30 cellular contexts compared by ENCODE assay signal in genomic region chr10:52696232-52696631, GRCh38.
"Had no signal": no experiment of that assay in that cellular context is flagged by ENCODE, and none has a peak within 500 bp of the region (broad histone marks: within the 10 kb centered on the region; RNA-seq: fewer than 3 reads in every experiment).

No MANE protein-coding gene starts in this region.

- H3K27ac ChIP-seq: ascending aorta, breast epithelium, cardiac muscle cell, coronary artery, dorsolateral prefrontal cortex, gastrocnemius medialis, heart left ventricle, VCaP had no signal

- H3K4me1 ChIP-seq: ascending aorta, breast epithelium, gastrocnemius medialis, heart left ventricle had no signal

- H3K9me3 ChIP-seq: ascending aorta, gastrocnemius medialis had no signal

- DNase-seq: activated CD4-positive, alpha-beta memory T cell treated with anti-CD3 and anti-CD28 coated beads, Interleukin-2, amount 10 ng/mL, durations not matched to agents 7 days and 5 days; activated CD4-positive, alpha-beta T cell treated with anti-CD3 and anti-CD28 coated beads for 1 hour; activated CD4-positive, alpha-beta T cell treated with anti-CD3 and anti-CD28 coated beads for 4 hours; activated CD4-positive, alpha-beta T cell treated with anti-CD3 and anti-CD28 coated beads, Interleukin-2, amount 10 ng/mL, durations not matched to agents 7 days and 5 days; activated CD4-positive, alpha-beta T cell treated with anti-CD3 and anti-CD28 coated beads, Interleukin-2, amount 50 U/mL, for 4 hours; activated CD8-positive, alpha-beta memory T cell treated with anti-CD3 and anti-CD28 coated beads, Interleukin-2, amount 50 U/mL, for 48 hours; activated gamma-delta T cell; activated naive CD4-positive, alpha-beta T cell; activated naive CD4-positive, alpha-beta T cell treated with anti-CD3 and anti-CD28 coated beads, Interleukin-2, amount 10 ng/mL, durations not matched to agents 7 days and 5 days; activated naive CD8-positive, alpha-beta T cell treated with anti-CD3 and anti-CD28 coated beads, Interleukin-2, amount 10 ng/mL, durations not matched to agents 7 days and 5 days; activated T-cell treated with anti-CD3 and anti-CD28 coated beads for 4 hours; activated T-cell treated with anti-CD3 and anti-CD28 coated beads, Interleukin-2, amount 50 U/mL, for 24 hours; activated T-cell treated with anti-CD3 and anti-CD28 coated beads, Interleukin-2, amount 50 U/mL, for 72 hours; central memory CD4-positive, alpha-beta T cell; cerebellar nuclear complex; dorsolateral prefrontal cortex; effector memory CD4-positive, alpha-beta T cell; endodermal cell; foreskin fibroblast; gastrocnemius medialis; glutamatergic neuron; heart left ventricle had no signal

- ATAC-seq: activated naive CD4-positive, alpha-beta T cell treated with anti-CD3 and anti-CD28 coated beads, Interleukin-2, amount 50 U/mL, for 72 hours; activated T-cell treated with anti-CD3 and anti-CD28 coated beads, Interleukin-2, amount 50 U/mL, for 72 hours; esophagus mucosa; gastrocnemius medialis; heart left ventricle; WTC11 had no signal

- H3K4me3 ChIP-seq: ascending aorta, breast epithelium, cardiac muscle cell, coronary artery, dorsolateral prefrontal cortex, gastrocnemius medialis, heart left ventricle had no signal

- H3K36me3 ChIP-seq: ascending aorta, breast epithelium, cardiac muscle cell, gastrocnemius medialis, heart left ventricle had no signal
